In genomic region chr3:65575376-65575840, GRCh38 we compare ENCODE assay signal across 15 cellular contexts.
DNase-seq lines count a peak whose midpoint lies in the region; ATAC-seq and TF ChIP-seq lines count a peak whose summit lies in the region.
"Had no signal": no experiment of that assay in that cellular context is flagged by ENCODE, and none has a peak within 500 bp of the region (broad histone marks: within the 10 kb centered on the region; RNA-seq: fewer than 3 reads in every experiment).

No MANE protein-coding gene starts in this region.

- H3K27ac ChIP-seq in brain microvascular endothelial cell (peak overlapping the region; percentile 68), uterus (no peak overlapping the region), SJCRH30 (no peak overlapping the region)

- in situ Hi-C loops in brain microvascular endothelial cell (cut with HindIII; ENCODE audit: low pct_ligation_motif_present, low sequenced_read_pairs), result no loop called here

- TF ChIP-seq POLR2A in uterus (IDR thresholded peaks at IDR 0.05), result no peak

- TF ChIP-seq CTCF in AG10803 (conservative IDR thresholded peaks at IDR 0.05; ENCODE audit: low read length) (no peak), LNCaP clone FGC (IDR thresholded peaks at IDR 0.05; ENCODE audit: control insufficient read depth, extremely low read depth, insufficient read depth) (no peak), brain microvascular endothelial cell (IDR thresholded peaks at IDR 0.05; ENCODE audit: low read depth, low read length, missing control alignments) (no peak), uterus (IDR thresholded peaks at IDR 0.05) (no peak)

- DNase-seq in AG10803 (ENCODE audit: low read depth) (peak; percentile 74), LNCaP clone FGC (ENCODE audit: low read depth) (peak; percentile 79), brain microvascular endothelial cell (peak; percentile 57), kidney tubule cell (ENCODE audit: low spot score) (peak; percentile 39), uterus (no peak), superior temporal gyrus (ENCODE audit: extremely low spot score) (no peak), SJCRH30 (no peak)
- DNase-seq: activated CD4-positive, alpha-beta T cell treated with anti-CD3 and anti-CD28 coated beads, Interleukin-2, amount 10 ng/mL, durations not matched to agents 7 days and 5 days; activated effector memory CD4-positive, alpha-beta T cell treated with Interleukin-2 at 50 U/mL for 16 hours; CD4-positive, alpha-beta T cell; cortex of kidney; NCI-H1105 treated with DMSO at 0.1 percent for 48 hours; NCI-H69; retina had no signal

- H3K27me3 ChIP-seq in brain microvascular endothelial cell (replicated peaks) (no peaks in the 10 kb centered on the region), uterus (no peaks in the 10 kb centered on the region), SJCRH30 (no peaks in the 10 kb centered on the region)

- H3K4me3 ChIP-seq in AG10803 (ENCODE audit: low read length), result no peak overlapping the region
- no peak overlapping the region for H3K4me3 ChIP-seq in LNCaP clone FGC (ENCODE audit: low read depth, low read length)
- H3K4me3 ChIP-seq in brain microvascular endothelial cell (ENCODE audit: low read depth, low read length), result no peak overlapping the region
- H3K4me3 ChIP-seq in uterus, result no peak overlapping the region
- no peak overlapping the region for H3K4me3 ChIP-seq in SJCRH30

- no peaks in the 10 kb centered on the region for H3K4me1 ChIP-seq in uterus
- peaks cover 12% of the 10 kb centered on the region for H3K4me1 ChIP-seq in SJCRH30

- no peak for ATAC-seq in GM18519 (IDR thresholded peaks at IDR 0.05; ENCODE audit: low FRiP score, unreplicated experiment)

- H3K9me3 ChIP-seq in uterus (no peaks in the 10 kb centered on the region), SJCRH30 (replicated peaks) (no peaks in the 10 kb centered on the region)

- H3K36me3 ChIP-seq in brain microvascular endothelial cell (replicated peaks), result no peaks in the 10 kb centered on the region
- no peaks in the 10 kb centered on the region for H3K36me3 ChIP-seq in uterus
- H3K36me3 ChIP-seq in SJCRH30, result no peaks in the 10 kb centered on the region

- intact Hi-C loops in uterus (cut with DNase I; ENCODE audit: low total_unique reads), result no loop called here

Comparison
In these comparisons a context has a peak if more than half of its experiments do, and no peak if none do; other contexts are left out.
1. DNase-seq: peak in AG10803 (single experiment), LNCaP clone FGC (single experiment), brain microvascular endothelial cell (single experiment) and kidney tubule cell (single experiment); none in uterus (0 of 2), superior temporal gyrus (single experiment) and SJCRH30 (0 of 2).